In the genomic region with DNA sequence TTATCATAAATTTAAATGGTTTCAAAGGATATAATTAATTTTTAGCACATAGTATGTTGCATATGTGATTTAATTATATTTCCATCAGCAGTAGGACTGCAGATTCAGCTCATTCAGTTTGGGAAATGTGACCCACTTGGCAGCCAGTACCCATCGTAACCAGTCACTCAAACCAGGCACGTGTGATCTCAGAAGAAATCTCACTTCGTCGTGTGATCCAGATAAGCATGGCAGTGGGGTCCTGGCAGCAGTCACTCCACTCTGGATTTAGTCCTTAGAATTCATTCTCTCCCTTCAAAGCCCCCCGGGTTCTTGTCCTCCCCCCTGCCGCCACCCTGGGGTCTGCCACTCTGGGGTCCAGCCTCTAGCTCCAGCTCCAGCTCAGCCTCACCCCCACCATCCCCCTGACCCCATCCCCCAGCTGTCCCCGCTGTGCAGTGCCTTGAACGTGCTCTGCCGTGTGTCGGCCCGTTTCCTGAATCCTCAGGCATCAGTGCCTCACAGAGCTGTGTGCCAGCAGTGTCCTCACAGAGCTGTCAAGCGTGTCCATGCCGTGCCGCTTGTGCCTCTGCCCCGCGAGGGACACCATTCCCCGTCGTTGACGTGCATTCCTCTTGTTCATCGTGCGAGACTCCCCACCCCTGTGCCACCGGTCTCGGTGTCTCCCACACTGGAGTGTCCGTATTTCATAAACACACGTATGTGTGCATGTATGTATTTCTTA, we compare ENCODE assay signal across 19 cellular contexts. TPM values are rescaled to one million over a fixed set of nuclear protein-coding genes. Genes with fewer than 3 reads are reported as not detected.
A peak's percentile ranks its signal among the peaks of the same experiment; 100 is the strongest.
DNase-seq lines count a peak whose midpoint lies in the region; ATAC-seq and TF ChIP-seq lines count a peak whose summit lies in the region.
"Had no signal": no experiment of that assay in that cellular context is flagged by ENCODE, and none has a peak within 500 bp of the region (broad histone marks: within the 10 kb centered on the region; RNA-seq: fewer than 3 reads in every experiment).

No MANE protein-coding gene starts in this region.

- no peak overlapping the region; the same call in 1 of the 2 replicates for H3K9ac ChIP-seq in BLaER1
- peak overlapping the region; percentile 37 for H3K9ac ChIP-seq in neuronal stem cell (ENCODE audit: low read depth, low read length, poor library complexity)

- H3K27me3 Mint-ChIP-seq in glutamatergic neuron (ENCODE audit: unreplicated experiment) = peaks cover 4% of the 10 kb centered on the region
- H3K27me3 Mint-ChIP-seq in stimulated activated naive B cell treated with anti-CD40 and anti-IgM and Interleukin-4, amounts not matched to agents 10 μg/mL and 1 μg/mL and 100 μg/mL, for 72 hours = no peaks in the 10 kb centered on the region
- H3K27me3 Mint-ChIP-seq: B cell; CD4-positive, CD25-positive, alpha-beta regulatory T cell had no signal

- H2BK120ac ChIP-seq in neuronal stem cell (ENCODE audit: low read depth, low read length) = no peak overlapping the region

- no peaks in the 10 kb centered on the region for H3K36me3 Mint-ChIP-seq in glutamatergic neuron (ENCODE audit: unreplicated experiment)
- H3K36me3 Mint-ChIP-seq in stimulated activated naive B cell treated with anti-CD40 and anti-IgM and Interleukin-4, amounts not matched to agents 10 μg/mL and 1 μg/mL and 100 μg/mL, for 72 hours = peaks cover 44 to 50% of the 10 kb centered on the region in 2 donors

- H3K27me3 ChIP-seq in BLaER1 (no peaks in the 10 kb centered on the region), neuronal stem cell (ENCODE audit: control insufficient read depth in 3 of 3, insufficient read depth in 3 of 3, low read depth in 1 of 3, low read length in 3 of 3) (no peaks in the 10 kb centered on the region), foreskin keratinocyte (no peaks in the 10 kb centered on the region)

- H3K4me1 ChIP-seq in BLaER1 (peaks cover 58% of the 10 kb centered on the region), neuronal stem cell (ENCODE audit: control insufficient read depth in 2 of 2, insufficient read depth in 1 of 2, low read depth in 1 of 2, low read length in 2 of 2) (no peaks in the 10 kb centered on the region), foreskin keratinocyte (no peaks in the 10 kb centered on the region)
- H3K4me1 ChIP-seq: A549 had no signal

- H3K18ac ChIP-seq in neuronal stem cell (ENCODE audit: low read length) = no peak overlapping the region

- no peaks in the 10 kb centered on the region for H4K20me1 ChIP-seq in BLaER1

- peaks cover 1% of the 10 kb centered on the region for H3K9me3 Mint-ChIP-seq in glutamatergic neuron (ENCODE audit: unreplicated experiment)
- H3K9me3 Mint-ChIP-seq in stimulated activated naive B cell treated with anti-CD40 and anti-IgM and Interleukin-4, amounts not matched to agents 10 μg/mL and 1 μg/mL and 100 μg/mL, for 72 hours = no peaks in the 10 kb centered on the region
- H3K9me3 Mint-ChIP-seq: CD4-positive, CD25-positive, alpha-beta regulatory T cell had no signal

- H3K14ac ChIP-seq in neuronal stem cell (ENCODE audit: low read length) = no peak overlapping the region

- H3K9me3 ChIP-seq in BLaER1 (no peaks in the 10 kb centered on the region), neuronal stem cell (replicated peaks in 1 of 2; ENCODE audit: control insufficient read depth in 2 of 2, insufficient read depth in 1 of 2, low read depth in 1 of 2, low read length in 2 of 2) (no peaks in the 10 kb centered on the region)
- H3K9me3 ChIP-seq: A549 had no signal

- no peak for ATAC-seq in foreskin keratinocyte
- ATAC-seq in stimulated activated naive B cell treated with anti-CD40 and anti-IgM and Interleukin-4, amounts not matched to agents 10 μg/mL and 1 μg/mL and 100 μg/mL, for 72 hours (replicated peaks) = no peak
- ATAC-seq: A549, HCT116, PC-3 had no signal

- H4K8ac ChIP-seq in neuronal stem cell (ENCODE audit: low read depth, low read length) = no peak overlapping the region

- no peaks in the 10 kb centered on the region for H3K79me1 ChIP-seq in neuronal stem cell (ENCODE audit: low read depth, low read length)

- H4K91ac ChIP-seq in neuronal stem cell (ENCODE audit: low read depth, low read length, poor library complexity) = no peak overlapping the region

- no peak for TF ChIP-seq CTCF in glutamatergic neuron (IDR thresholded peaks at IDR 0.05; ENCODE audit: partially characterized antibody, unreplicated experiment)
- TF ChIP-seq CTCF in foreskin keratinocyte (conservative IDR thresholded peaks at IDR 0.05) = no peak

- H3K23ac ChIP-seq in neuronal stem cell (ENCODE audit: low read depth, low read length, poor library complexity) = no peak overlapping the region

- intact Hi-C loops in head of caudate nucleus (cut with DNase I) = no loop called here

- H2BK15ac ChIP-seq in neuronal stem cell (ENCODE audit: low read length) = no peak overlapping the region

- DNase-seq in Caki2 (ENCODE audit: low read depth) (peak; percentile 49), glutamatergic neuron (no peak), neuronal stem cell (ENCODE audit: low spot score) (no peak), foreskin keratinocyte (no peak), head of caudate nucleus (no peak)
- no peak for DNase-seq in stimulated activated naive B cell treated with anti-CD40 and anti-IgM and Interleukin-4, amounts not matched to agents 10 μg/mL and 1 μg/mL and 100 μg/mL, for 72 hours
- DNase-seq: CD4-positive, CD25-positive, alpha-beta regulatory T cell; GOT3; Kasumi-1; NCI-H187; NCI-H446; NCI-H526; PC-3; Right ventricle myocardium superior had no signal

- H3K4me2 ChIP-seq in BLaER1 (peak overlapping the region; percentile 56), neuronal stem cell (ENCODE audit: insufficient read depth, low read length, poor library complexity, severe bottlenecking) (no peak overlapping the region)
- H3K4me2 ChIP-seq: A549 had no signal

- no peak overlapping the region for H2BK12ac ChIP-seq in neuronal stem cell (ENCODE audit: low read length)

- H2BK5ac ChIP-seq in neuronal stem cell (ENCODE audit: low read length) = no peak overlapping the region

- peaks cover 11% of the 10 kb centered on the region for H3K4me1 Mint-ChIP-seq in glutamatergic neuron (ENCODE audit: low read depth, unreplicated experiment)
- H3K4me1 Mint-ChIP-seq in stimulated activated naive B cell treated with anti-CD40 and anti-IgM and Interleukin-4, amounts not matched to agents 10 μg/mL and 1 μg/mL and 100 μg/mL, for 72 hours = peaks cover 15 to 26% of the 10 kb centered on the region in 2 donors

- H3K36me3 ChIP-seq in BLaER1 = peaks cover 31% of the 10 kb centered on the region
- H3K36me3 ChIP-seq in neuronal stem cell (replicated peaks in 1 of 2; ENCODE audit: control insufficient read depth in 2 of 2, insufficient read depth in 2 of 2, low read length in 2 of 2) = peaks cover 10 to 43% of the 10 kb centered on the region in 2 donors

- peak overlapping the region; percentile 45; the same call in 1 of the 2 replicates for H3K27ac ChIP-seq in BLaER1
- no peak overlapping the region for H3K27ac ChIP-seq in neuronal stem cell (replicated peaks; ENCODE audit: low read length)
- H3K27ac ChIP-seq in foreskin keratinocyte = no peak overlapping the region
- H3K27ac ChIP-seq: A549, SK-N-MC had no signal

- in situ Hi-C loops in Caki2 (cut with HindIII; ENCODE audit: low pct_unique_long_range_greater_than_20kb, low sequenced_read_pairs) = no loop called here

- H2AK5ac ChIP-seq in neuronal stem cell (ENCODE audit: low read depth, low read length) = no peak overlapping the region

- no peak overlapping the region for H3K4ac ChIP-seq in neuronal stem cell (ENCODE audit: low read length)

- H2AFZ ChIP-seq in neuronal stem cell (ENCODE audit: low read length) = no peak overlapping the region

- no peak overlapping the region for H3K4me3 Mint-ChIP-seq in glutamatergic neuron (ENCODE audit: unreplicated experiment)
- no peak overlapping the region for H3K4me3 Mint-ChIP-seq in stimulated activated naive B cell treated with anti-CD40 and anti-IgM and Interleukin-4, amounts not matched to agents 10 μg/mL and 1 μg/mL and 100 μg/mL, for 72 hours
- H3K4me3 Mint-ChIP-seq: B cell; CD4-positive, CD25-positive, alpha-beta regulatory T cell had no signal

- peak overlapping the region; percentile 84 for H3K27ac Mint-ChIP-seq in glutamatergic neuron (ENCODE audit: unreplicated experiment)
- H3K27ac Mint-ChIP-seq in stimulated activated naive B cell treated with anti-CD40 and anti-IgM and Interleukin-4, amounts not matched to agents 10 μg/mL and 1 μg/mL and 100 μg/mL, for 72 hours = no peak overlapping the region
- H3K27ac Mint-ChIP-seq: B cell had no signal

- WGBS in neuronal stem cell (ENCODE audit: extremely low coverage in 2 of 2, insufficient read length in 2 of 2, insufficient replicate concordance in 1 of 2), 2 donors = no CpG with 5 or more reads among the region's 25 CpGs

- no peak overlapping the region for H3K4me3 ChIP-seq in BLaER1
- no peak overlapping the region for H3K4me3 ChIP-seq in neuronal stem cell (ENCODE audit: low read length in 2 of 2)
- H3K4me3 ChIP-seq: A549, SK-N-MC had no signal

RNA-seq across cellular contexts. Expression of a gene that starts 34.8 kb away (rescaled TPM):
- total RNA-seq in Caki2 (2014; rRNA removed; shearing (Covaris generic); ENCODE audit: low replicate concordance) = 40.7 and 76.8 TPM in 2 replicates
- total RNA-seq in glutamatergic neuron (ENCODE audit: unreplicated experiment) (130 TPM), foreskin keratinocyte (59.5 and 65.6 TPM in 2 replicates)
- polyA plus RNA-seq in neuronal stem cell (2013, experiment 1 of 2) = 37.6 TPM
- polyA plus RNA-seq in neuronal stem cell (2013, experiment 2 of 2) = 41.5 TPM
- polyA plus RNA-seq in foreskin keratinocyte = 54.4 and 58.4 TPM in 2 replicates

RNA-seq across cellular contexts. Expression of a gene that starts 36.7 kb away (rescaled TPM):
- 77.2 and 92.6 TPM in 2 replicates for total RNA-seq in Caki2 (2014; rRNA removed; shearing (Covaris generic); ENCODE audit: low replicate concordance)
- total RNA-seq in glutamatergic neuron (ENCODE audit: unreplicated experiment) (43.8 TPM), foreskin keratinocyte (35.8 and 38.9 TPM in 2 replicates)
- 29.0 TPM for polyA plus RNA-seq in neuronal stem cell (2013, experiment 1 of 2)
- polyA plus RNA-seq in neuronal stem cell (2013, experiment 2 of 2) = 26.5 TPM
- polyA plus RNA-seq in foreskin keratinocyte = 36.8 and 37.0 TPM in 2 replicates
